ENCODE assay signal across 1 cellular context in genomic region chrX:110248582-110248981, GRCh38.
TF ChIP-seq lines count a peak whose summit lies in the region.

No MANE protein-coding gene starts in this region.

TF ChIP-seq in H1, 55 proteins besides CTCF, POLR2A, EP300 and RAD21 (continued from another document):
- TF ChIP-seq, protein P1, sequence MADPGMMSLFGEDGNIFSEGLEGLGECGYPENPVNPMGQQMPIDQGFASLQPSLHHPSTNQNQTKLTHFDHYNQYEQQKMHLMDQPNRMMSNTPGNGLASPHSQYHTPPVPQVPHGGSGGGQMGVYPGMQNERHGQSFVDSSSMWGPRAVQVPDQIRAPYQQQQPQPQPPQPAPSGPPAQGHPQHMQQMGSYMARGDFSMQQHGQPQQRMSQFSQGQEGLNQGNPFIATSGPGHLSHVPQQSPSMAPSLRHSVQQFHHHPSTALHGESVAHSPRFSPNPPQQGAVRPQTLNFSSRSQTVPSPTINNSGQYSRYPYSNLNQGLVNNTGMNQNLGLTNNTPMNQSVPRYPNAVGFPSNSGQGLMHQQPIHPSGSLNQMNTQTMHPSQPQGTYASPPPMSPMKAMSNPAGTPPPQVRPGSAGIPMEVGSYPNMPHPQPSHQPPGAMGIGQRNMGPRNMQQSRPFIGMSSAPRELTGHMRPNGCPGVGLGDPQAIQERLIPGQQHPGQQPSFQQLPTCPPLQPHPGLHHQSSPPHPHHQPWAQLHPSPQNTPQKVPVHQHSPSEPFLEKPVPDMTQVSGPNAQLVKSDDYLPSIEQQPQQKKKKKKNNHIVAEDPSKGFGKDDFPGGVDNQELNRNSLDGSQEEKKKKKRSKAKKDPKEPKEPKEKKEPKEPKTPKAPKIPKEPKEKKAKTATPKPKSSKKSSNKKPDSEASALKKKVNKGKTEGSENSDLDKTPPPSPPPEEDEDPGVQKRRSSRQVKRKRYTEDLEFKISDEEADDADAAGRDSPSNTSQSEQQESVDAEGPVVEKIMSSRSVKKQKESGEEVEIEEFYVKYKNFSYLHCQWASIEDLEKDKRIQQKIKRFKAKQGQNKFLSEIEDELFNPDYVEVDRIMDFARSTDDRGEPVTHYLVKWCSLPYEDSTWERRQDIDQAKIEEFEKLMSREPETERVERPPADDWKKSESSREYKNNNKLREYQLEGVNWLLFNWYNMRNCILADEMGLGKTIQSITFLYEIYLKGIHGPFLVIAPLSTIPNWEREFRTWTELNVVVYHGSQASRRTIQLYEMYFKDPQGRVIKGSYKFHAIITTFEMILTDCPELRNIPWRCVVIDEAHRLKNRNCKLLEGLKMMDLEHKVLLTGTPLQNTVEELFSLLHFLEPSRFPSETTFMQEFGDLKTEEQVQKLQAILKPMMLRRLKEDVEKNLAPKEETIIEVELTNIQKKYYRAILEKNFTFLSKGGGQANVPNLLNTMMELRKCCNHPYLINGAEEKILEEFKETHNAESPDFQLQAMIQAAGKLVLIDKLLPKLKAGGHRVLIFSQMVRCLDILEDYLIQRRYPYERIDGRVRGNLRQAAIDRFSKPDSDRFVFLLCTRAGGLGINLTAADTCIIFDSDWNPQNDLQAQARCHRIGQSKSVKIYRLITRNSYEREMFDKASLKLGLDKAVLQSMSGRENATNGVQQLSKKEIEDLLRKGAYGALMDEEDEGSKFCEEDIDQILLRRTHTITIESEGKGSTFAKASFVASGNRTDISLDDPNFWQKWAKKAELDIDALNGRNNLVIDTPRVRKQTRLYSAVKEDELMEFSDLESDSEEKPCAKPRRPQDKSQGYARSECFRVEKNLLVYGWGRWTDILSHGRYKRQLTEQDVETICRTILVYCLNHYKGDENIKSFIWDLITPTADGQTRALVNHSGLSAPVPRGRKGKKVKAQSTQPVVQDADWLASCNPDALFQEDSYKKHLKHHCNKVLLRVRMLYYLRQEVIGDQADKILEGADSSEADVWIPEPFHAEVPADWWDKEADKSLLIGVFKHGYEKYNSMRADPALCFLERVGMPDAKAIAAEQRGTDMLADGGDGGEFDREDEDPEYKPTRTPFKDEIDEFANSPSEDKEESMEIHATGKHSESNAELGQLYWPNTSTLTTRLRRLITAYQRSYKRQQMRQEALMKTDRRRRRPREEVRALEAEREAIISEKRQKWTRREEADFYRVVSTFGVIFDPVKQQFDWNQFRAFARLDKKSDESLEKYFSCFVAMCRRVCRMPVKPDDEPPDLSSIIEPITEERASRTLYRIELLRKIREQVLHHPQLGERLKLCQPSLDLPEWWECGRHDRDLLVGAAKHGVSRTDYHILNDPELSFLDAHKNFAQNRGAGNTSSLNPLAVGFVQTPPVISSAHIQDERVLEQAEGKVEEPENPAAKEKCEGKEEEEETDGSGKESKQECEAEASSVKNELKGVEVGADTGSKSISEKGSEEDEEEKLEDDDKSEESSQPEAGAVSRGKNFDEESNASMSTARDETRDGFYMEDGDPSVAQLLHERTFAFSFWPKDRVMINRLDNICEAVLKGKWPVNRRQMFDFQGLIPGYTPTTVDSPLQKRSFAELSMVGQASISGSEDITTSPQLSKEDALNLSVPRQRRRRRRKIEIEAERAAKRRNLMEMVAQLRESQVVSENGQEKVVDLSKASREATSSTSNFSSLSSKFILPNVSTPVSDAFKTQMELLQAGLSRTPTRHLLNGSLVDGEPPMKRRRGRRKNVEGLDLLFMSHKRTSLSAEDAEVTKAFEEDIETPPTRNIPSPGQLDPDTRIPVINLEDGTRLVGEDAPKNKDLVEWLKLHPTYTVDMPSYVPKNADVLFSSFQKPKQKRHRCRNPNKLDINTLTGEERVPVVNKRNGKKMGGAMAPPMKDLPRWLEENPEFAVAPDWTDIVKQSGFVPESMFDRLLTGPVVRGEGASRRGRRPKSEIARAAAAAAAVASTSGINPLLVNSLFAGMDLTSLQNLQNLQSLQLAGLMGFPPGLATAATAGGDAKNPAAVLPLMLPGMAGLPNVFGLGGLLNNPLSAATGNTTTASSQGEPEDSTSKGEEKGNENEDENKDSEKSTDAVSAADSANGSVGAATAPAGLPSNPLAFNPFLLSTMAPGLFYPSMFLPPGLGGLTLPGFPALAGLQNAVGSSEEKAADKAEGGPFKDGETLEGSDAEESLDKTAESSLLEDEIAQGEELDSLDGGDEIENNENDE (IDR thresholded peaks at IDR 0.05; ENCODE audit: insufficient replicate concordance, low read length): no peak
- TF ChIP-seq CTBP2 (IDR thresholded peaks at IDR 0.05; ENCODE audit: borderline replicate concordance, insufficient read depth, insufficient read length, low read length): no peak
